Comparison of ENCODE assay signal across 8 cellular contexts in the genomic region with DNA sequence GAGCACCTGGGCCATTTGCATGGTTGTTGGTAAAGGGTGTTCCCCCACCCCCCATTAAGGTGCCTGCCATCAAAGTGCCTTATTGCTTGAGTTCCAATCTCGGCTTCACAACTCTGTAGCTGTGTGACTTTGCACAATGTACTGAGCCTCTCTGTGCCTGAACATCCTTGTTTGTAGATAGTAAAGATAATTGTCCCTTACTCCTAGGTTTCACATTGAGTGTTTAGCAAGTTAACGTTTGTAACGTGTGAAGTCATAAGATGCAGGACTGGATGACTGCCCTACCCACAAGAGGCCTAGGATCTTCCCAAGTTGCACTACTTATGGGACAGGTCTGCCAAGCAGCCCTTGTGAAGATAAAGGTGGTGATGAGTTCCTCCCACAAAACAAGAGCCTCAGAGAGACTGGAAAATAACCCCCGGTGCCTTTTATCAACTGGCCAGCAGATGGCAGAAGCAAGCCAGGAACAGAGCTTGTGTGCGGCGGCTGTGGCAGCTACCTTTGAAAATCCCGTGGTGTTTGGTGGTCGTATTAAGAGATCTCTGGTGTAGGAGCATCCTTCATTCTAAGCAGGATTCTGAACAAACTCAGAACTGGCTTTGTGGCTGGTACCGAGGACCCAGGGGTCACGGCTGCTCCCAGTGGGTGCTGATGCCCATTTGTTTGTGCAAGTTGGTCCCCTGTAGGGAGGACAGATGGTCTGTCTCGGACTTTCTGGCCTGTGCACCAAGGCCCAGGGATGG.
DNase-seq lines count a peak whose midpoint lies in the region; ATAC-seq and TF ChIP-seq lines count a peak whose summit lies in the region.

No MANE protein-coding gene starts in this region.

- H3K4me3 ChIP-seq in lung, result no peak overlapping the region

- H3K27me3 ChIP-seq in lung (ENCODE audit: control insufficient read depth, insufficient read depth), result no peaks in the 10 kb centered on the region

- DNase-seq in AG09319 (ENCODE audit: extremely low read depth, low read depth) (peak; percentile 25), NCI-H69 (lab: John Stamatoyannopoulos, UW) (peak; percentile 50), dermis microvascular lymphatic vessel endothelial cell (ENCODE audit: low read depth in 2 of 2) (peak; percentile 21 to 48), lung (ENCODE audit: low spot score) (peak; percentile 71)
- DNase-seq in activated CD4-positive, alpha-beta T cell treated with anti-CD3 and anti-CD28 coated beads, Interleukin-2, amount 50 U/mL, for 24 hours (ENCODE audit: low read depth in 1 of 2, low spot score in 1 of 2), result peak; percentile 26 to 64
- peak; percentile 25 to 37 for DNase-seq in stimulated activated CD8-positive, alpha-beta memory T cell treated with anti-CD3 and anti-CD28 coated beads, Interleukin-15, amount 100 ng/mL, for 4 hours (ENCODE audit: low read depth in 2 of 2)

- H3K36me3 ChIP-seq in lung (ENCODE audit: control insufficient read depth in 2 of 2, insufficient read depth in 2 of 2, low read length in 2 of 2), result no peaks in the 10 kb centered on the region

- no peaks in the 10 kb centered on the region for H3K9me3 ChIP-seq in lung (ENCODE audit: control insufficient read depth in 2 of 2, insufficient read depth in 1 of 2, low read length in 1 of 2)

- peak; percentile 92 for TF ChIP-seq CTCF in AG09319 (IDR thresholded peaks at IDR 0.05; ENCODE audit: low read depth, low read length)
- TF ChIP-seq CTCF in lung (IDR thresholded peaks at IDR 0.05; ENCODE audit: control extremely low read depth, extremely low read depth), result peak; percentile 82

- 16 to 18% methylated on average over 11 of the region's 11 CpGs for WGBS in lung, 2 donors

- no peaks in the 10 kb centered on the region for H3K4me1 ChIP-seq in lung (ENCODE audit: control insufficient read depth in 2 of 2, insufficient read depth in 2 of 2, low read length in 2 of 2)

- peak; percentile 44 for ATAC-seq in GM18873 (IDR thresholded peaks at IDR 0.05; ENCODE audit: low FRiP score, unreplicated experiment)
- peak; percentile 62 for ATAC-seq in HG03565 (IDR thresholded peaks at IDR 0.05; ENCODE audit: unreplicated experiment)
- no peak for ATAC-seq in lung (ENCODE audit: insufficient read depth, low FRiP score)

- no peak overlapping the region for H3K27ac ChIP-seq in lung (ENCODE audit: low read depth in 1 of 2, low read length in 1 of 2)
